Comparison of ENCODE assay signal across 8 cellular contexts in genomic region chr5:181224390-181225234, GRCh38. TPM values are rescaled to one million over a fixed set of nuclear protein-coding genes. Genes with fewer than 3 reads are reported as not detected.
DNase-seq lines count a peak whose midpoint lies in the region; ATAC-seq and TF ChIP-seq lines count a peak whose summit lies in the region.

No MANE protein-coding gene starts in this region.

- H3K56ac ChIP-seq in IMR-90 (ENCODE audit: extremely low read depth, insufficient read depth, low read length) = 0 out of 2 replicates have a peak overlapping the region, but pooled peaks have one; percentile 84

- peaks cover 6% of the 10 kb centered on the region for H3K4me1 ChIP-seq in IMR-90 (ENCODE audit: control insufficient read depth, insufficient read depth, low read length)

- H3K27ac ChIP-seq in 22Rv1 = peak overlapping the region; percentile 99
- peak overlapping the region; percentile 92 for H3K27ac ChIP-seq in IMR-90 (ENCODE audit: insufficient read depth, low read length)

- TF ChIP-seq CTCF in 22Rv1 (IDR thresholded peaks at IDR 0.05) (no peak), IMR-90 (conservative IDR thresholded peaks at IDR 0.05; ENCODE audit: low read depth, low read length) (no peak), brain (conservative IDR thresholded peaks at IDR 0.05) (no peak), mesothelial cell of epicardium (IDR thresholded peaks at IDR 0.05; ENCODE audit: unreplicated experiment) (no peak)

- TF ChIP-seq POLR2A in IMR-90 (IDR thresholded peaks at IDR 0.05; ENCODE audit: low read depth, low read length) = no peak

- peaks cover 47% of the 10 kb centered on the region for H3K4me1 Mint-ChIP-seq in brain
- H3K4me1 Mint-ChIP-seq in mesothelial cell of epicardium = peaks cover 24% of the 10 kb centered on the region

- peak overlapping the region; percentile 94 for H2BK5ac ChIP-seq in IMR-90 (ENCODE audit: low read depth, low read length, poor library complexity, severe bottlenecking)

- H3K14ac ChIP-seq in IMR-90 (replicated peaks; ENCODE audit: low read depth, low read length) = peak overlapping the region; percentile 89

- H4K20me1 ChIP-seq in IMR-90 (ENCODE audit: insufficient read depth, low read length) = peaks cover 10% of the 10 kb centered on the region

- dilution Hi-C loops in IMR-90 (cut with HindIII; ENCODE audit: low sequenced_read_pairs, unreplicated experiment) = no loop called here

- H3K27me3 Mint-ChIP-seq in brain (peaks cover 17% of the 10 kb centered on the region), mesothelial cell of epicardium (ENCODE audit: low read depth) (peaks cover 2% of the 10 kb centered on the region)

- H3K9me3 Mint-ChIP-seq in brain (peaks cover 0 to 13% (median 0%) of the 10 kb centered on the region in 5 experiments), mesothelial cell of epicardium (no peaks in the 10 kb centered on the region)

- peak overlapping the region; percentile 99 for H2AFZ ChIP-seq in IMR-90 (replicated peaks; ENCODE audit: low read length, poor library complexity)

- peak overlapping the region; percentile 97 for H3K4me2 ChIP-seq in IMR-90 (ENCODE audit: low read depth, low read length)

- H4K5ac ChIP-seq in IMR-90 (ENCODE audit: low read depth, low read length) = peak overlapping the region; percentile 72

- no TSS peak for BruUV-seq in IMR-90 (replicated peaks; lab: Mats Ljungman, UMichigan)

- H2BK120ac ChIP-seq in IMR-90 (ENCODE audit: low read depth, low read length) = no peak overlapping the region

- intact Hi-C loops in IMR-90 (cut with micrococcal nuclease) = no loop called here

- H2BK15ac ChIP-seq in IMR-90 (ENCODE audit: low read depth, low read length) = peak overlapping the region; percentile 30; the same call in 1 of the 3 replicates

- peak overlapping the region; percentile 98 to 100 (median 99) for H3K27ac Mint-ChIP-seq in brain
- H3K27ac Mint-ChIP-seq in mesothelial cell of epicardium = peak overlapping the region; percentile 99

- in situ Hi-C loops in IMR-90 (cut with MboI; ENCODE audit: low sequenced_read_pairs) = no loop called here

- DNase-seq in IMR-90 (no peak), mesothelial cell of epicardium (ENCODE audit: low spot score in 2 of 2, unreplicated experiment in 2 of 2) (no peak), NCI-H2107 treated with DMSO at 0.1 percent for 48 hours (lab: John Stamatoyannopoulos, UW; ENCODE audit: unreplicated experiment) (no peak), amniotic stem cell (lab: John Stamatoyannopoulos, UW) (no peak)

- ATAC-seq in IMR-90 (ENCODE audit: low read depth) (no peak), GM18909 (IDR thresholded peaks at IDR 0.05; ENCODE audit: poor library complexity, unreplicated experiment) (no peak), HG03025 (IDR thresholded peaks at IDR 0.05; ENCODE audit: low FRiP score, unreplicated experiment) (no peak)

- H3K79me1 ChIP-seq in IMR-90 (ENCODE audit: low read depth in 1 of 2, low read length in 2 of 2) = peaks cover 20 to 40% of the 10 kb centered on the region in 2 experiments

- H3K4me3 Mint-ChIP-seq in brain (peak overlapping the region; percentile 93 to 99 (median 97)), mesothelial cell of epicardium (peak overlapping the region; percentile 97)

- H3K9me3 ChIP-seq in IMR-90 (ENCODE audit: control insufficient read depth, insufficient read depth, low read length) = no peaks in the 10 kb centered on the region

- peak overlapping the region; percentile 80 for H3K9ac ChIP-seq in IMR-90 (ENCODE audit: low read depth, low read length)

- H2AK9ac ChIP-seq in IMR-90 (replicated peaks; ENCODE audit: low read depth, low read length, poor library complexity) = peak overlapping the region; percentile 100

- H4K8ac ChIP-seq in IMR-90 (ENCODE audit: low read depth in 2 of 2, low read length in 2 of 2) = peak overlapping the region; percentile 68 to 99; a peak in 3 of 4 replicates

- no peak for TF ChIP-seq RAD21 in IMR-90 (IDR thresholded peaks at IDR 0.05; ENCODE audit: low read length)

- POLR2A ChIA-PET in IMR-90 (lab: Charles Lee; ENCODE audit: unreplicated experiment) = interaction anchor here (0.8 kb wide), 1 partner anchor 12 kb away, joined by 3 read pairs; no protein-coding TSS in a partner anchor

- H3K9me1 ChIP-seq in IMR-90 (ENCODE audit: insufficient read depth, low read length) = peaks cover 14% of the 10 kb centered on the region

- H3K23ac ChIP-seq in IMR-90 (ENCODE audit: low read depth, low read length) = peak overlapping the region; percentile 14

- no peak overlapping the region for H2BK20ac ChIP-seq in IMR-90 (ENCODE audit: low read depth, low read length)

- H3K4me3 ChIP-seq in IMR-90 (ENCODE audit: insufficient read depth, low read depth, low read length) = peak overlapping the region; percentile 82

- peak overlapping the region; percentile 97 for H3K4ac ChIP-seq in IMR-90 (ENCODE audit: low read depth, low read length)

- peak overlapping the region; percentile 84 for H4K91ac ChIP-seq in IMR-90 (ENCODE audit: insufficient read depth, low read depth, low read length)

- H3K36me3 Mint-ChIP-seq in brain (peaks cover 10% of the 10 kb centered on the region), mesothelial cell of epicardium (peaks cover 5% of the 10 kb centered on the region)

- peak overlapping the region; percentile 98 for H2AK5ac ChIP-seq in IMR-90 (ENCODE audit: low read depth, low read length)

- H3K27me3 ChIP-seq in IMR-90 (ENCODE audit: control insufficient read depth, insufficient read depth, low read length) = no peaks in the 10 kb centered on the region

- CTCF ChIA-PET in IMR-90 (lab: Yijun Ruan, JAX) = no interaction called here

- 89% methylated on average over 7 of the region's 22 CpGs; no CpG with 5 or more reads in 1 of the 2 experiments for WGBS in IMR-90 (ENCODE audit: extremely low coverage in 2 of 2, insufficient read length in 1 of 2), 2 experiments

- no peak overlapping the region for H3K18ac ChIP-seq in IMR-90 (ENCODE audit: low read depth, low read length)

- peaks cover 6% of the 10 kb centered on the region for H3K36me3 ChIP-seq in IMR-90 (ENCODE audit: control insufficient read depth, insufficient read depth, low read length)

TF ChIP-seq in IMR-90, 13 proteins besides CTCF, POLR2A, EP300 and RAD21 (continues in another document):
- TF ChIP-seq CEBPB (IDR thresholded peaks at IDR 0.05; ENCODE audit: low read depth, low read length) (no peak), NFE2L2 (IDR thresholded peaks at IDR 0.05; ENCODE audit: low read depth, low read length) (no peak), RCOR1 (IDR thresholded peaks at IDR 0.05; ENCODE audit: insufficient replicate concordance, low read length) (no peak), CHD1 (IDR thresholded peaks at IDR 0.05; ENCODE audit: low read depth, low read length) (no peak), BHLHE40 (IDR thresholded peaks at IDR 0.05; ENCODE audit: low read depth, low read length) (no peak), MAZ (IDR thresholded peaks at IDR 0.05; ENCODE audit: borderline replicate concordance, low read depth, low read length) (no peak), MXI1 (IDR thresholded peaks at IDR 0.05; ENCODE audit: borderline replicate concordance, low read depth, low read length) (no peak), SMC3 (IDR thresholded peaks at IDR 0.05; ENCODE audit: low read depth, low read length) (no peak), ELK1 (IDR thresholded peaks at IDR 0.05; ENCODE audit: borderline replicate concordance, low read depth, low read length) (no peak), FOS (IDR thresholded peaks at IDR 0.05; ENCODE audit: low read depth, low read length) (no peak)

RNA-seq across cellular contexts. Expression of gene TRIM41, which starts 1.5 kb away (rescaled TPM):
- total RNA-seq in IMR-90 (2012; rRNA removed) (5.9 and 6.9 TPM in 2 replicates), mesothelial cell of epicardium (27.9 to 28.1 TPM (median 27.9 TPM) in 3 replicates)
- polyA plus RNA-seq in IMR-90 (2012; rRNA removed) (15.7 and 16.9 TPM in 2 replicates), brain (ENCODE audit: insufficient read depth, low read depth, low replicate concordance) (33.0 TPM)
- polyA plus RNA-seq in IMR-90 (2012; cell fraction: cytosol; rRNA removed) = 9.6 and 12.6 TPM in 2 replicates
- 63.1 and 67.0 TPM in 2 replicates for polyA plus RNA-seq in IMR-90 (2012; cell fraction: nucleus; rRNA removed; ENCODE audit: low replicate concordance)

RNA-seq across cellular contexts. Expression of gene RACK1, which starts 19.1 kb away (rescaled TPM):
- total RNA-seq in IMR-90 (2012; rRNA removed) = 5,432 and 9,350 TPM in 2 replicates
- 4,263 and 4,589 TPM in 2 replicates for polyA plus RNA-seq in IMR-90 (2012; rRNA removed)
- 5,168 and 5,845 TPM in 2 replicates for polyA plus RNA-seq in IMR-90 (2012; cell fraction: cytosol; rRNA removed)
- polyA plus RNA-seq in IMR-90 (2012; cell fraction: nucleus; rRNA removed; ENCODE audit: low replicate concordance) = 1,327 and 2,272 TPM in 2 replicates
- 2,812 TPM for polyA plus RNA-seq in brain (ENCODE audit: insufficient read depth, low read depth, low replicate concordance)
- 2,008 to 2,083 TPM (median 2,030 TPM) in 3 replicates for total RNA-seq in mesothelial cell of epicardium

RNA-seq across cellular contexts. Expression of gene TRIM7, which starts 19.6 kb away (rescaled TPM):
- total RNA-seq in IMR-90 (2012; rRNA removed) = 0.54 and 0.83 TPM in 2 replicates
- polyA plus RNA-seq in IMR-90 (2012; rRNA removed) = 1.0 and 1.3 TPM in 2 replicates
- polyA plus RNA-seq in IMR-90 (2012; cell fraction: cytosol; rRNA removed) = 1.6 and 1.8 TPM in 2 replicates
- 0.76 and 1.6 TPM in 2 replicates for polyA plus RNA-seq in IMR-90 (2012; cell fraction: nucleus; rRNA removed; ENCODE audit: low replicate concordance)
- 0.22 TPM for polyA plus RNA-seq in brain (ENCODE audit: insufficient read depth, low read depth, low replicate concordance)
- total RNA-seq in mesothelial cell of epicardium = 0.57 to 0.72 TPM (median 0.62 TPM) in 3 replicates

RNA-seq across cellular contexts. Expression of gene TRIM52, which starts 36.3 kb away (rescaled TPM):
- total RNA-seq in IMR-90 (2012; rRNA removed) (2.3 and 3.9 TPM in 2 replicates), mesothelial cell of epicardium (12.8 to 14.6 TPM (median 13.3 TPM) in 3 replicates)
- polyA plus RNA-seq in IMR-90 (2012; rRNA removed) (6.1 and 6.9 TPM in 2 replicates), brain (ENCODE audit: insufficient read depth, low read depth, low replicate concordance) (3.1 TPM)
- 1.4 and 1.9 TPM in 2 replicates for polyA plus RNA-seq in IMR-90 (2012; cell fraction: cytosol; rRNA removed)
- polyA plus RNA-seq in IMR-90 (2012; cell fraction: nucleus; rRNA removed; ENCODE audit: low replicate concordance) = 11.0 and 27.8 TPM in 2 replicates
